In the genomic region with DNA sequence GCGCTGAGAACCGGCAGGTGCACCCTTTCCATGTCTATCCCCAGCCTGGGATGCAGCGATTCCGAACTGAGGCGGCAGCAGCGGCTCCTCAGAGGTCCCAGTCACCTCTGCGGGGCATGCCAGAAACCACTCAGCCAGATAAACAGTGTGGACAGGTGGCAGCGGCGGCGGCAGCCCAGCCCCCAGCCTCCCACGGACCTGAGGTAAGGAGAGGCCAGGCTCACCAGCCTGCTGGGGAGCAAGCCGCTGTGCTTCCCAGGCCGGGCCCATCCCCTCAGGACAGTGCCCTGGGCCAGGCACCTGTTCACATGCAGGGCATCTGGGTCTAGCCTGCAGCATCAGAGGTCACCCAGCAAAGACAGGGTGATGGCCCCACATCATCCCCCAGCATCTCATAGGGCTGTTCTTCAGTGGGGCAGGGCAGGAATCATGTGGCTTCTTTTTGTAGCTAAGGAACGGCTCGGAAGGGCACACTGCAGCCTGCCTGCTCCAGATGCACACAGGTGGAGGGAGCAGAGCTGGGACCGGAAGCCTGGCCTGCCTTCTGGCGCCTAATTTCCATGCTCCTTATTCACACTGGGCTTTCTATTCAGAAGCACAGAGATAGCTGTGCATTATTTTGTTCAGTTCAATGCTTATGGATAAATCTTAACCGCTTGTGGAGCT, we compare ENCODE assay signal across 14 cellular contexts. TPM values are rescaled to one million over a fixed set of nuclear protein-coding genes. Genes with fewer than 3 reads are reported as not detected.
DNase-seq lines count a peak whose midpoint lies in the region; ATAC-seq, FAIRE-seq and TF ChIP-seq lines count a peak whose summit lies in the region.
"Had no signal": no experiment of that assay in that cellular context is flagged by ENCODE, and none has a peak within 500 bp of the region (broad histone marks: within the 10 kb centered on the region; RNA-seq: fewer than 3 reads in every experiment).

No MANE protein-coding gene starts in this region.

- H3K9ac ChIP-seq in neuronal stem cell (ENCODE audit: low read depth, low read length, poor library complexity), result peak overlapping the region; percentile 64

- H3K4me3 ChIP-seq in A549, result no peak overlapping the region
- no peak overlapping the region for H3K4me3 ChIP-seq in neuronal stem cell (ENCODE audit: low read length in 2 of 2)
- no peak overlapping the region for H3K4me3 ChIP-seq in lower leg skin (ENCODE audit: low read depth, poor library complexity, severe bottlenecking)
- H3K4me3 ChIP-seq: K562 had no signal

- no peak for TF ChIP-seq EP300 in A549 (IDR thresholded peaks at IDR 0.05)

- peak overlapping the region; percentile 5; the same call in 1 of the 3 replicates for H3K4me2 ChIP-seq in A549
- H3K4me2 ChIP-seq in neuronal stem cell (ENCODE audit: insufficient read depth, low read length, poor library complexity, severe bottlenecking), result no peak overlapping the region

- no peak overlapping the region for H4K91ac ChIP-seq in neuronal stem cell (ENCODE audit: low read depth, low read length, poor library complexity)

- POLR2A ChIA-PET in A549 (lab: Yijun Ruan, JAX), result interaction anchor here (0.9 to 1.2 kb wide), 2 partner anchors 19 to 222 kb away, joined by 3 to 4 read pairs; a partner anchor contains a TSS

- H3K27ac ChIP-seq in A549 (peak overlapping the region; percentile 33 to 91; a peak in 4 of 6 replicates), neuronal stem cell (replicated peaks; ENCODE audit: low read length) (no peak overlapping the region)

- no peak overlapping the region for H2BK12ac ChIP-seq in neuronal stem cell (ENCODE audit: low read length)

- no peaks in the 10 kb centered on the region for H3K9me3 ChIP-seq in A549
- no peaks in the 10 kb centered on the region for H3K9me3 ChIP-seq in neuronal stem cell (replicated peaks in 1 of 2; ENCODE audit: control insufficient read depth in 2 of 2, insufficient read depth in 1 of 2, low read depth in 1 of 2, low read length in 2 of 2)

- intact Hi-C loops in lower leg skin (cut with DNase I; ENCODE audit: low total_unique reads), result no loop called here

- no peak overlapping the region for H3K18ac ChIP-seq in neuronal stem cell (ENCODE audit: low read length)

- H3K27me3 ChIP-seq in neuronal stem cell (ENCODE audit: control insufficient read depth in 3 of 3, insufficient read depth in 3 of 3, low read depth in 1 of 3, low read length in 3 of 3), result no peaks in the 10 kb centered on the region

- H2BK5ac ChIP-seq in neuronal stem cell (ENCODE audit: low read length), result no peak overlapping the region

- ATAC-seq in A549 (no peak), HG02973 (IDR thresholded peaks at IDR 0.05; ENCODE audit: unreplicated experiment) (no peak)
- ATAC-seq: K562 had no signal

- TF ChIP-seq POLR2A in A549 (IDR thresholded peaks at IDR 0.05; ENCODE audit: low read length) (no peak), lower leg skin (IDR thresholded peaks at IDR 0.05) (no peak)

- 93% methylated on average over 16 of the region's 18 CpGs for WGBS in A549 (ENCODE audit: missing lambda C conversion rate)
- WGBS in neuronal stem cell (ENCODE audit: extremely low coverage in 2 of 2, insufficient read length in 2 of 2, insufficient replicate concordance in 1 of 2), 2 donors, result no CpG with 5 or more reads among the region's 18 CpGs
- 76 to 81% methylated on average over 8 to 17 of the region's 18 CpGs for WGBS in lower leg skin, 2 donors

- FAIRE-seq in A549 (lab: Jason Lieb, UNC), result no peak
- FAIRE-seq: frontal cortex, K562, small intestine had no signal

- peaks cover 2% of the 10 kb centered on the region for H3K79me1 ChIP-seq in neuronal stem cell (ENCODE audit: low read depth, low read length)

- H3K23ac ChIP-seq in neuronal stem cell (ENCODE audit: low read depth, low read length, poor library complexity), result no peak overlapping the region

- H3K14ac ChIP-seq in neuronal stem cell (ENCODE audit: low read length), result no peak overlapping the region

- peaks cover 22 to 62% of the 10 kb centered on the region in 2 donors for H3K36me3 ChIP-seq in neuronal stem cell (replicated peaks in 1 of 2; ENCODE audit: control insufficient read depth in 2 of 2, insufficient read depth in 2 of 2, low read length in 2 of 2)

- H2BK15ac ChIP-seq in neuronal stem cell (ENCODE audit: low read length), result no peak overlapping the region

- H3K4me1 ChIP-seq in A549 (peaks cover 68% of the 10 kb centered on the region), neuronal stem cell (ENCODE audit: control insufficient read depth in 2 of 2, insufficient read depth in 1 of 2, low read depth in 1 of 2, low read length in 2 of 2) (peaks cover 19 to 22% of the 10 kb centered on the region in 2 donors)

- CTCF ChIA-PET in A549 (lab: Yijun Ruan, JAX), result interaction anchor here (0.7 to 6.1 kb wide), 8 partner anchors 10 to 80 kb away, joined by 3 to 36 read pairs (median 3); no protein-coding TSS in a partner anchor

- no peak overlapping the region for H4K8ac ChIP-seq in neuronal stem cell (ENCODE audit: low read depth, low read length)

- TF ChIP-seq RAD21 in A549 (conservative IDR thresholded peaks at IDR 0.05 in 1 of 2, IDR thresholded peaks at IDR 0.05 in 1 of 2), result no peak

- no peak overlapping the region for H3K4ac ChIP-seq in neuronal stem cell (ENCODE audit: low read length)

- H2AK5ac ChIP-seq in neuronal stem cell (ENCODE audit: low read depth, low read length), result no peak overlapping the region

- no peak for TF ChIP-seq CTCF in A549 (IDR thresholded peaks at IDR 0.05)
- TF ChIP-seq CTCF in lower leg skin (IDR thresholded peaks at IDR 0.05), result no peak

- DNase-seq in A549 (ENCODE audit: low read depth in 1 of 2, low spot score in 1 of 2) (no peak), NCI-H510A (lab: John Stamatoyannopoulos, UW) (peak; percentile 51), cerebellum (ENCODE audit: low spot score) (peak; percentile 79), neuronal stem cell (ENCODE audit: low spot score) (no peak), lower leg skin (ENCODE audit: low spot score in 2 of 2) (no peak), NOMO-1 treated with dmso at 0.1 percent for 144 hours (lab: John Stamatoyannopoulos, UW; ENCODE audit: unreplicated experiment) (no peak), foreskin melanocyte (no peak)
- DNase-seq: activated CD4-positive, alpha-beta T cell treated with anti-CD3 and anti-CD28 coated beads, Interleukin-2, amount 10 ng/mL, durations not matched to agents 24 days and 14 days; activated T-cell treated with anti-CD3 and anti-CD28 coated beads for 4 hours; Calu3; small intestine had no signal

- no peak overlapping the region for H2AFZ ChIP-seq in neuronal stem cell (ENCODE audit: low read length)

- no peak overlapping the region for H2BK120ac ChIP-seq in neuronal stem cell (ENCODE audit: low read depth, low read length)

TF ChIP-seq in A549, 52 proteins besides CTCF, POLR2A, EP300 and RAD21:
- TF ChIP-seq JUNB (IDR thresholded peaks at IDR 0.05) (no peak), KDM5A (IDR thresholded peaks at IDR 0.05) (no peak), CEBPB (IDR thresholded peaks at IDR 0.05) (no peak), EHF (CRISPR knock-in tag; IDR thresholded peaks at IDR 0.05) (no peak)

RNA-seq across cellular contexts. Expression of a gene that starts 18.9 kb away (rescaled TPM):
- 10.7 and 18.3 TPM in 2 replicates for polyA plus RNA-seq in A549 (2011; rRNA removed)
- polyA plus RNA-seq in A549 (2012; cell fraction: cytosol; rRNA removed), result 19.0 and 26.0 TPM in 2 replicates
- polyA plus RNA-seq in A549 (2012; cell fraction: nucleus; rRNA removed), result 43.7 and 44.6 TPM in 2 replicates
- polyA plus RNA-seq in A549 (2017; fragmentation: RNase III; extraction: RNeasy Plus Mini Kit Qiagen cat#74134 plus additional on column Dnase treatment), result 50.0 to 58.4 TPM (median 57.4 TPM) in 3 replicates
- 11.6 TPM in 2 replicates for polyA minus RNA-seq in A549 (2011; rRNA and poly(A)+ RNA removed)
- 3.2 TPM for total RNA-seq in cerebellum
- polyA plus RNA-seq in neuronal stem cell (2013, experiment 1 of 2), result 12.6 TPM
- polyA plus RNA-seq in neuronal stem cell (2013, experiment 2 of 2), result 12.7 TPM
- total RNA-seq in lower leg skin, result 10 to 100 TPM; 55.5 to 87.8 (median 77.9) TPM

RNA-seq across cellular contexts. Expression of a gene that starts 55.7 kb away (rescaled TPM):
- polyA plus RNA-seq in A549 (2011; rRNA removed) (7.7 and 8.3 TPM in 2 replicates), A549 (2017; fragmentation: RNase III; extraction: RNeasy Plus Mini Kit Qiagen cat#74134 plus additional on column Dnase treatment) (5.6 to 6.2 TPM (median 5.6 TPM) in 3 replicates)
- 2.8 and 3.2 TPM in 2 replicates for polyA plus RNA-seq in A549 (2012; cell fraction: cytosol; rRNA removed)
- 2.4 and 4.2 TPM in 2 replicates for polyA plus RNA-seq in A549 (2012; cell fraction: nucleus; rRNA removed)
- polyA minus RNA-seq in A549 (2011; rRNA and poly(A)+ RNA removed), result 5.5 and 9.3 TPM in 2 replicates
- total RNA-seq in cerebellum (112 TPM), lower leg skin (10 to 100 TPM; 13.8 to 17.1 (median 15.0) TPM)
- polyA plus RNA-seq in neuronal stem cell (2013, experiment 1 of 2), result 92.2 TPM
- polyA plus RNA-seq in neuronal stem cell (2013, experiment 2 of 2), result 93.5 TPM

Comparison
In these comparisons a context has a peak if more than half of its experiments do, and no peak if none do; other contexts are left out.
1. DNase-seq: peak in NCI-H510A (single experiment) and cerebellum (single experiment); none in A549 (0 of 2), neuronal stem cell (single experiment), lower leg skin (0 of 2), NOMO-1 treated with dmso at 0.1 percent for 144 hours (single experiment) and foreskin melanocyte (single experiment).
2. RNA of a gene that starts 18.9 kb away (total RNA-seq): 55.5 to 87.8 TPM in lower leg skin; 3.2 TPM in cerebellum (single experiment); every median in the first group is over 10 times any median in the second.